8 cellular contexts compared by ENCODE assay signal in genomic region chr19:17075860-17076538, GRCh38. TPM values are rescaled to one million over a fixed set of nuclear protein-coding genes. Genes with fewer than 3 reads are reported as not detected.
A peak's percentile ranks its signal among the peaks of the same experiment; 100 is the strongest.
DNase-seq lines count a peak whose midpoint lies in the region; TF ChIP-seq lines count a peak whose summit lies in the region.

No MANE protein-coding gene starts in this region.

- peak overlapping the region; percentile 91 for H3K4me3 ChIP-seq in SK-N-MC
- H3K4me3 ChIP-seq in ascending aorta, result peak overlapping the region; percentile 91 to 97
- H3K4me3 ChIP-seq in iPS-20b (ENCODE audit: low read length), result peak overlapping the region; percentile 90

- H3K36me3 ChIP-seq in SK-N-MC (ENCODE audit: insufficient read depth, low read length), result peaks cover 20% of the 10 kb centered on the region; the same call in 1 of the 2 replicates
- H3K36me3 ChIP-seq in ascending aorta, result peaks cover 0 to 9% of the 10 kb centered on the region in 2 donors
- H3K36me3 ChIP-seq in iPS-20b (ENCODE audit: insufficient read depth, low read depth, low read length), result peaks cover 24% of the 10 kb centered on the region

- TF ChIP-seq CTCF in GM20000 (IDR thresholded peaks at IDR 0.05; ENCODE audit: extremely low read depth, missing control alignments) (no peak), ascending aorta (IDR thresholded peaks at IDR 0.05) (no peak)

- H3K27ac ChIP-seq in SK-N-MC (no peak overlapping the region), ascending aorta (peak overlapping the region; percentile 94 to 98), iPS-20b (ENCODE audit: low read length) (peak overlapping the region; percentile 72)

- peak overlapping the region; percentile 77 for H3K9ac ChIP-seq in SK-N-MC (ENCODE audit: insufficient read length)
- H3K9ac ChIP-seq in iPS-20b (ENCODE audit: low read depth, low read length), result peak overlapping the region; percentile 84; the same call in 1 of the 2 replicates

- H3K4me1 ChIP-seq in ascending aorta (peaks cover 7 to 36% of the 10 kb centered on the region in 2 donors), iPS-20b (ENCODE audit: insufficient read depth, low read length) (peaks cover 6% of the 10 kb centered on the region; the same call in 1 of the 2 replicates)

- DNase-seq in 8988T (peak; percentile 58), GM20000 (ENCODE audit: low spot score) (peak; percentile 48), SK-N-MC (ENCODE audit: low read depth, low spot score) (no peak), ascending aorta (ENCODE audit: low spot score in 2 of 2) (peak in 1 of 2 donors; percentile 77), NCI-H774 (lab: John Stamatoyannopoulos, UW) (no peak), NCI-H2029 (lab: John Stamatoyannopoulos, UW) (no peak)
- DNase-seq in stimulated activated CD4-positive, alpha-beta T cell treated with anti-CD3 and anti-CD28 coated beads, Interleukin-15, amount 100 ng/mL, for 24 hours, result peak; percentile 67

- intact Hi-C loops in ascending aorta (cut with DNase I), result loop anchor here (2.0 to 5.0 kb wide), 3 partner anchors 151 to 396 kb away; partner anchors contain the start of genes NR2F6, OCEL1 and SLC27A1

- no peaks in the 10 kb centered on the region for H3K9me3 ChIP-seq in SK-N-MC (ENCODE audit: low read depth, low read length)
- no peaks in the 10 kb centered on the region for H3K9me3 ChIP-seq in ascending aorta
- no peaks in the 10 kb centered on the region for H3K9me3 ChIP-seq in iPS-20b (ENCODE audit: insufficient read depth, low read depth, low read length)

- H3K27me3 ChIP-seq in ascending aorta (no peaks in the 10 kb centered on the region), iPS-20b (ENCODE audit: insufficient read depth, low read length) (no peaks in the 10 kb centered on the region)

RNA-seq across cellular contexts. Expression of gene MYO9B, which starts 0.4 kb away (rescaled TPM):
- 182 TPM for total RNA-seq in ascending aorta

RNA-seq across cellular contexts. Expression of gene HAUS8, which starts 0.7 kb away (rescaled TPM):
- 4.3 TPM for total RNA-seq in ascending aorta

RNA-seq across cellular contexts. Expression of gene CPAMD8, which starts 49.4 kb away (rescaled TPM):
- 82.5 TPM for total RNA-seq in ascending aorta

Comparison
In these comparisons a context has a peak if more than half of its experiments do, and no peak if none do; other contexts are left out.
1. DNase-seq: peak in 8988T (single experiment), GM20000 (single experiment) and stimulated activated CD4-positive, alpha-beta T cell treated with anti-CD3 and anti-CD28 coated beads, Interleukin-15, amount 100 ng/mL, for 24 hours (single experiment); none in SK-N-MC (single experiment), NCI-H774 (single experiment) and NCI-H2029 (single experiment).
2. Peak in every context shown above with its lines, with median percentiles within 50 percentile points of each other: H3K4me3 ChIP-seq.